Comparison of ENCODE assay signal across 2 cellular contexts in the genomic region with DNA sequence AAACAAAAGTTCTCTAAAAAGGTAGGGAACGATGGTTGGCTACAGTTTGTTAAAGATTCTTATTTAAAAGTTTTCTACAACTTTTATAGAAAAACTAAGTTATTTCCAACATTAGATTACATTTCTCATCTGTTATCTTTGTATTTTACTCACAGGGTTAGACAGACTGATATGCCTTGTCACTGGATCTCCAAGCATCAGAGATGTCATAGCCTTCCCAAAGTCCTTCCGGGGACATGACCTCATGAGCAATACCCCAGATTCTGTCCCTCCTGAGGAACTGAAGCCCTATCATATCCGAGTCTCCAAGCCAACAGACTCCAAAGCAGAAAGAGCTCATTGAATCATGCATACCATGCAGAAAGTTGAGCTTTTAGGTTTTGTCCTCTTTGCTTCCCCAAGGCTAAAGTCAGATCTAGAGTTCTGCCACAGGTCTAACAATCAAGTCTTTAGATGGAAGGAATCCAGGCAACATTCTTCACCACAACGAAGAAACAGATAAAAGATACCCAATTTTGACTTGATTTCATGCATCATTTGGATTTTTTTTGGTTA.
TF ChIP-seq lines count a peak whose summit lies in the region.

No MANE protein-coding gene starts in this region.

TF ChIP-seq in IMR-90, 13 proteins besides CTCF, POLR2A, EP300 and RAD21:
- TF ChIP-seq RCOR1 (IDR thresholded peaks at IDR 0.05; ENCODE audit: insufficient replicate concordance, low read length) (no peak), CHD1 (IDR thresholded peaks at IDR 0.05; ENCODE audit: low read depth, low read length) (no peak), SMC3 (IDR thresholded peaks at IDR 0.05; ENCODE audit: low read depth, low read length) (no peak), RFX5 (IDR thresholded peaks at IDR 0.05; ENCODE audit: low read depth, low read length) (no peak), FOS (IDR thresholded peaks at IDR 0.05; ENCODE audit: low read depth, low read length) (no peak), NFE2L2 (IDR thresholded peaks at IDR 0.05; ENCODE audit: low read depth, low read length) (no peak), BHLHE40 (IDR thresholded peaks at IDR 0.05; ENCODE audit: low read depth, low read length) (no peak), MXI1 (IDR thresholded peaks at IDR 0.05; ENCODE audit: borderline replicate concordance, low read depth, low read length) (no peak), MAZ (IDR thresholded peaks at IDR 0.05; ENCODE audit: borderline replicate concordance, low read depth, low read length) (no peak), ELK1 (IDR thresholded peaks at IDR 0.05; ENCODE audit: borderline replicate concordance, low read depth, low read length) (no peak)
- TF ChIP-seq, protein P1, sequence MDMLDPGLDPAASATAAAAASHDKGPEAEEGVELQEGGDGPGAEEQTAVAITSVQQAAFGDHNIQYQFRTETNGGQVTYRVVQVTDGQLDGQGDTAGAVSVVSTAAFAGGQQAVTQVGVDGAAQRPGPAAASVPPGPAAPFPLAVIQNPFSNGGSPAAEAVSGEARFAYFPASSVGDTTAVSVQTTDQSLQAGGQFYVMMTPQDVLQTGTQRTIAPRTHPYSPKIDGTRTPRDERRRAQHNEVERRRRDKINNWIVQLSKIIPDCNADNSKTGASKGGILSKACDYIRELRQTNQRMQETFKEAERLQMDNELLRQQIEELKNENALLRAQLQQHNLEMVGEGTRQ (IDR thresholded peaks at IDR 0.05; ENCODE audit: low read depth, low read length), result no peak

TF ChIP-seq in GM12878, 131 proteins besides CTCF, POLR2A, EP300 and RAD21:
- TF ChIP-seq TAF1 (IDR thresholded peaks at IDR 0.05; ENCODE audit: borderline replicate concordance, low read depth, low read length) (no peak), NR2C1 (IDR thresholded peaks at IDR 0.05) (no peak), ESRRA (IDR thresholded peaks at IDR 0.05; ENCODE audit: low read length) (no peak), KDM1A (IDR thresholded peaks at IDR 0.05; ENCODE audit: borderline replicate concordance) (no peak), SKIL (IDR thresholded peaks at IDR 0.05; ENCODE audit: low read depth, poor library complexity, severe bottlenecking) (no peak), DPF2 (IDR thresholded peaks at IDR 0.05) (no peak), SMAD5 (IDR thresholded peaks at IDR 0.05; ENCODE audit: low read depth) (no peak), ZNF622 (IDR thresholded peaks at IDR 0.05) (no peak), E2F4 (IDR thresholded peaks at IDR 0.05; ENCODE audit: low read depth, low read length) (no peak), CUX1 (IDR thresholded peaks at IDR 0.05; ENCODE audit: insufficient replicate concordance, low read depth, low read length) (no peak), RBBP5 (conservative IDR thresholded peaks at IDR 0.05) (no peak)
TF ChIP-seq in GM12878: peak in this region for 0.
